Comparison of ENCODE assay signal across 19 cellular contexts in the genomic region with DNA sequence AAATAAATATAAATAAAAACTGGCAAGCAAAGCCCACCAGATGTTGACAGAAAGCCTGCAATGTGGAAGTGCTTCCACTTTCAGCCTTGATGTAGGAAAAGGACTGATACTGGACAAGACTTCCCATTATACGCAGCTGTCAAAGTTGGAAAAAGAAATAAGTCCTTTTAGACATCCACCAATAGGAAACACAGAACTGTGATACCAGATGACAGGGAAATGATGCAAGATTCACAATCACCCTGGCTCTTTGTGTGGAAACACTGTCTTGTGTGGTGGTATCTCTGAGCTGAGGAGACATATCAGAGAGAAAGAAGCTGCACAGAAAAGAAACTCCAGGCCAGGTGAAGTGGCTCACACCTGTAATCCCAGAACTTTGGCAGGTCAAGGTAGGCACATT. TPM values are rescaled to one million over a fixed set of nuclear protein-coding genes. Genes with fewer than 3 reads are reported as not detected.
DNase-seq lines count a peak whose midpoint lies in the region; ATAC-seq, FAIRE-seq and TF ChIP-seq lines count a peak whose summit lies in the region.
"Had no signal": no experiment of that assay in that cellular context is flagged by ENCODE, and none has a peak within 500 bp of the region (broad histone marks: within the 10 kb centered on the region; RNA-seq: fewer than 3 reads in every experiment).

No MANE protein-coding gene starts in this region.

- H3K9me1 ChIP-seq in K562 (ENCODE audit: control insufficient read depth, insufficient read depth, low read length): no peaks in the 10 kb centered on the region

- H3K4me3 ChIP-seq in liver (ENCODE audit: low read depth in 1 of 3, low read length in 3 of 3): no peak overlapping the region
- no peak overlapping the region for H3K4me3 ChIP-seq in HepG2 (replicated peaks in 1 of 3; ENCODE audit: insufficient read depth in 1 of 3, low read depth in 2 of 3, low read length in 3 of 3)
- no peak overlapping the region for H3K4me3 ChIP-seq in K562
- no peak overlapping the region for H3K4me3 ChIP-seq in right lobe of liver
- H3K4me3 ChIP-seq: A549, GM23248 had no signal

- H3K79me2 ChIP-seq in HepG2 (ENCODE audit: insufficient read depth, low read length): no peaks in the 10 kb centered on the region
- no peaks in the 10 kb centered on the region for H3K79me2 ChIP-seq in K562 (ENCODE audit: control insufficient read depth, insufficient read depth, low read length)

- no peak for TF ChIP-seq RAD21 in liver (IDR thresholded peaks at IDR 0.05)
- TF ChIP-seq RAD21 in HepG2 (CRISPR knock-in tag; IDR thresholded peaks at IDR 0.05): no peak
- no peak for TF ChIP-seq RAD21 in K562 (CRISPR knock-in tag; conservative IDR thresholded peaks at IDR 0.05 in 1 of 2, IDR thresholded peaks at IDR 0.05 in 1 of 2)

- peaks cover 0 to 8% (median 5%) of the 10 kb centered on the region in 4 donors for H3K9me3 ChIP-seq in liver (ENCODE audit: control insufficient read depth in 4 of 4, low read length in 3 of 4)
- no peaks in the 10 kb centered on the region for H3K9me3 ChIP-seq in HepG2 (ENCODE audit: low read length)
- H3K9me3 ChIP-seq in K562 (replicated peaks; ENCODE audit: control insufficient read depth, insufficient read depth, low read depth, low read length): no peaks in the 10 kb centered on the region
- H3K9me3 ChIP-seq in right lobe of liver: no peaks in the 10 kb centered on the region
- H3K9me3 ChIP-seq: A549 had no signal

- no peak for TF ChIP-seq POLR2A in HepG2 (IDR thresholded peaks at IDR 0.05; ENCODE audit: insufficient read depth in 1 of 2, low read depth in 2 of 2, low read length in 2 of 2)
- no peak for TF ChIP-seq POLR2A in K562 (conservative IDR thresholded peaks at IDR 0.05)
- TF ChIP-seq POLR2A in right lobe of liver (IDR thresholded peaks at IDR 0.05): no peak

- H3K36me3 ChIP-seq in liver (ENCODE audit: control insufficient read depth in 4 of 4, insufficient read depth in 3 of 4, low read depth in 1 of 4, low read length in 3 of 4) (no peaks in the 10 kb centered on the region), HepG2 (replicated peaks in 1 of 2; ENCODE audit: control insufficient read depth in 1 of 2, insufficient read depth in 2 of 2, low read length in 2 of 2) (no peaks in the 10 kb centered on the region), K562 (ENCODE audit: control insufficient read depth, insufficient read depth, low read length) (no peaks in the 10 kb centered on the region), right lobe of liver (no peaks in the 10 kb centered on the region)

- H3K27me3 ChIP-seq in liver (ENCODE audit: control insufficient read depth in 4 of 4, insufficient read depth in 4 of 4, low read length in 3 of 4) (no peaks in the 10 kb centered on the region), HepG2 (ENCODE audit: control insufficient read depth in 1 of 2, insufficient read depth in 2 of 2, low read length in 2 of 2) (no peaks in the 10 kb centered on the region; a peak in 1 of 5 replicates), K562 (ENCODE audit: control insufficient read depth in 2 of 2, insufficient read depth in 2 of 2, low read length in 2 of 2) (no peaks in the 10 kb centered on the region), right lobe of liver (no peaks in the 10 kb centered on the region)

- POLR2A ChIA-PET in HepG2 (lab: Yijun Ruan, JAX) (interaction anchor here (1.9 kb wide), 1 partner anchor 14 kb away, joined by 7 read pairs; the partner anchor contains the start of gene METAP2), K562 (lab: Yijun Ruan, JAX) (interaction anchor here (0.7 to 4.4 kb wide), 4 partner anchors 12 to 17 kb away, joined by 3 to 29 read pairs (median 4); partner anchors contain the start of gene METAP2)

- no peak for TF ChIP-seq CTCF in liver (IDR thresholded peaks at IDR 0.05; ENCODE audit: low read depth, low read length, missing input control)
- TF ChIP-seq CTCF in HepG2 (CRISPR knock-in tag; IDR thresholded peaks at IDR 0.05): no peak
- TF ChIP-seq CTCF in K562 (IDR thresholded peaks at IDR 0.05 in 2 of 3, conservative IDR thresholded peaks at IDR 0.05 in 1 of 3; ENCODE audit: insufficient read depth in 2 of 3, low read depth in 1 of 3, low read length in 3 of 3): no peak
- TF ChIP-seq CTCF in right lobe of liver (IDR thresholded peaks at IDR 0.05): no peak

- TF ChIP-seq EP300 in HepG2 (IDR thresholded peaks at IDR 0.05; ENCODE audit: low read depth in 2 of 2, low read length in 2 of 2) (no peak), HepG2 (CRISPR knock-in tag; IDR thresholded peaks at IDR 0.05; ENCODE audit: borderline replicate concordance) (no peak), K562 (IDR thresholded peaks at IDR 0.05; ENCODE audit: low read length) (no peak)

- DNase-seq in HepG2 (ENCODE audit: low spot score): no peak
- no peak for DNase-seq in K562 (ENCODE audit: extremely low read depth in 1 of 4, low spot score in 3 of 4)
- DNase-seq in right lobe of liver: no peak
- no peak for DNase-seq in SIG-M5 (lab: John Stamatoyannopoulos, UW)
- DNase-seq: 8988T; C1 segment of cervical spinal cord; Calu3; CD4-positive, alpha-beta memory T cell; COR-L47; DMS53; DMS79 treated with DMSO at 0.1 percent for 48 hours; GF-D8; H9 had no signal

- H3K4me1 ChIP-seq in liver (ENCODE audit: control insufficient read depth in 4 of 4, insufficient read depth in 4 of 4, low read length in 3 of 4) (peaks cover 8 to 18% (median 15%) of the 10 kb centered on the region in 4 donors), HepG2 (ENCODE audit: insufficient read depth, low read length) (peaks cover 21% of the 10 kb centered on the region), K562 (replicated peaks in 1 of 2; ENCODE audit: control insufficient read depth in 2 of 2, insufficient read depth in 2 of 2, low read length in 2 of 2) (peaks cover 0 to 7% of the 10 kb centered on the region in 2 experiments; a peak in 1 of 5 replicates), right lobe of liver (peaks cover 0 to 34% (median 11%) of the 10 kb centered on the region in 4 donors)
- H3K4me1 ChIP-seq: A549 had no signal

- no peak overlapping the region for H3K9ac ChIP-seq in liver (ENCODE audit: low read depth in 1 of 2, low read length in 2 of 2)
- no peak overlapping the region for H3K9ac ChIP-seq in HepG2 (ENCODE audit: insufficient read depth, low read depth, low read length)
- H3K9ac ChIP-seq in K562 (ENCODE audit: insufficient read depth in 1 of 2, low read depth in 2 of 2, low read length in 2 of 2): no peak overlapping the region
- H3K9ac ChIP-seq: GM23248 had no signal

- H2AFZ ChIP-seq in HepG2 (ENCODE audit: low read length): no peak overlapping the region
- no peak overlapping the region for H2AFZ ChIP-seq in K562 (ENCODE audit: low read depth, low read length)
- H2AFZ ChIP-seq: GM23248 had no signal

- H4K20me1 ChIP-seq in HepG2 (ENCODE audit: insufficient read depth, low read length): no peaks in the 10 kb centered on the region
- H4K20me1 ChIP-seq in K562 (replicated peaks; ENCODE audit: control insufficient read depth, insufficient read depth, low read length): no peaks in the 10 kb centered on the region

- FAIRE-seq in HepG2 (lab: Jason Lieb, UNC): no peak
- no peak for FAIRE-seq in K562 (lab: Jason Lieb, UNC)
- FAIRE-seq: A549, GM12891, GM18507 had no signal

- no peak for ATAC-seq in HepG2
- ATAC-seq in K562: peak; percentile 38
- peak in 3 of 4 donors; percentile 24 to 46 (median 41) for ATAC-seq in right lobe of liver
- ATAC-seq in HG02884 (IDR thresholded peaks at IDR 0.05; ENCODE audit: unreplicated experiment): no peak
- ATAC-seq: A549 had no signal

- BruUV-seq in HepG2 (replicated peaks; lab: Mats Ljungman, UMichigan): no TSS peak
- no TSS peak for BruUV-seq in K562 (replicated peaks; lab: Mats Ljungman, UMichigan)

- in situ Hi-C loops in HepG2 (cut with HindIII; ENCODE audit: extremely low pct_ligation_motif_present, low pct_unique_long_range_greater_than_20kb): no loop called here
- in situ Hi-C loops in K562 (cut with MboI): no loop called here

- H3K4me2 ChIP-seq in HepG2 (ENCODE audit: low read depth, low read length) (no peak overlapping the region), K562 (ENCODE audit: insufficient read depth, low read length) (no peak overlapping the region)
- H3K4me2 ChIP-seq: A549 had no signal

- intact Hi-C loops in HepG2 (cut with micrococcal nuclease; ENCODE audit: unreplicated experiment) (no loop called here), K562 (cut with micrococcal nuclease) (no loop called here), right lobe of liver (cut with DNase I) (no loop called here)

- no peak overlapping the region for H3K27ac ChIP-seq in liver (ENCODE audit: low read depth in 1 of 2, low read length in 2 of 2)
- H3K27ac ChIP-seq in HepG2 (ENCODE audit: extremely low read length, insufficient read depth, low read length): no peak overlapping the region
- no peak overlapping the region for H3K27ac ChIP-seq in K562 (ENCODE audit: extremely low read depth, low read depth, low read length)
- H3K27ac ChIP-seq in right lobe of liver: peak overlapping the region in 2 of 3 donors; percentile 28 to 61
- H3K27ac ChIP-seq: A549, GM23248 had no signal

- CTCF ChIA-PET in HepG2 (lab: Yijun Ruan, JAX; ENCODE audit: low intra/inter-chr PET ratio, low total read pairs) (no interaction called here), K562 (lab: Yijun Ruan, JAX; ENCODE audit: low intra/inter-chr PET ratio) (no interaction called here)

- 83% methylated on average over 1 of the region's 1 CpG for WGBS in liver
- 96% methylated on average over 1 of the region's 1 CpG for WGBS in HepG2 (ENCODE audit: low lambda C conversion rate)
- 87% methylated on average over 1 of the region's 1 CpG for WGBS in K562 (ENCODE audit: insufficient coverage, low coverage, missing lambda C conversion rate)
- WGBS in right lobe of liver (ENCODE audit: insufficient coverage, low coverage, low lambda C conversion rate, missing lambda C conversion rate): 73% methylated on average over 1 of the region's 1 CpG

RNA-seq across cellular contexts. Expression of gene METAP2, which starts 13.8 kb away (rescaled TPM):
- total RNA-seq in liver: 10 to 100 TPM; 37.9 to 45.7 TPM
- polyA plus RNA-seq in liver: 10 to 100 TPM; 31.2 to 33.4 TPM
- 131 and 204 TPM in 2 replicates for total RNA-seq in HepG2 (2016; rRNA removed; fragmentation: Illumina TruSeq; extraction: Trizol)
- 21.4 and 23.9 TPM in 2 replicates for total RNA-seq in HepG2 (2016; cell fraction: cytosol; rRNA removed; fragmentation: Illumina TruSeq; extraction: Trizol; ENCODE audit: low read depth)
- 131 and 201 TPM in 2 replicates for total RNA-seq in HepG2 (2016; cell fraction: insoluble cytoplasmic fraction; rRNA removed; fragmentation: Illumina TruSeq; extraction: Trizol)
- 42.6 and 52.7 TPM in 2 replicates for total RNA-seq in HepG2 (2016; cell fraction: membrane; rRNA removed; fragmentation: Illumina TruSeq; extraction: Trizol)
- total RNA-seq in HepG2 (2016; cell fraction: nucleus; rRNA removed; fragmentation: Illumina TruSeq; extraction: Trizol): 62.6 and 66.2 TPM in 2 replicates
- polyA plus RNA-seq in HepG2 (2011; rRNA removed): 45.5 and 67.8 TPM in 2 replicates
- polyA plus RNA-seq in HepG2 (2011; cell fraction: cytosol; rRNA removed): 28.2 and 39.5 TPM in 2 replicates
- 12.7 and 22.3 TPM in 2 replicates for polyA plus RNA-seq in HepG2 (2011; cell fraction: nucleus; rRNA removed)
- polyA plus RNA-seq in HepG2 (2012): 87.5 and 112 TPM in 2 replicates
- 13.5 and 16.5 TPM in 2 replicates for polyA plus RNA-seq in HepG2 (2016; cell fraction: cytosol; fragmentation: Illumina TruSeq; extraction: Trizol; ENCODE audit: low read depth)
- polyA plus RNA-seq in HepG2 (2016; cell fraction: insoluble cytoplasmic fraction; fragmentation: Illumina TruSeq; extraction: Trizol; ENCODE audit: low read depth): 213 and 228 TPM in 2 replicates
- polyA plus RNA-seq in HepG2 (2016; cell fraction: membrane; fragmentation: Illumina TruSeq; extraction: Trizol; ENCODE audit: low read depth): 32.1 and 38.2 TPM in 2 replicates
- polyA plus RNA-seq in HepG2 (2016; cell fraction: nucleus; fragmentation: Illumina TruSeq; extraction: Trizol; ENCODE audit: insufficient read depth, low read depth): 73.0 and 79.4 TPM in 2 replicates
- 12.0 and 19.3 TPM in 2 replicates for polyA minus RNA-seq in HepG2 (2011; rRNA and poly(A)+ RNA removed; ENCODE audit: low replicate concordance)
- 28.9 and 29.6 TPM in 2 replicates for polyA minus RNA-seq in HepG2 (2011; cell fraction: cytosol; rRNA and poly(A)+ RNA removed)
- 89.4 and 91.0 TPM in 2 replicates for polyA minus RNA-seq in HepG2 (2011; cell fraction: nucleus; rRNA and poly(A)+ RNA removed)
- 21.0 and 95.6 TPM in 2 replicates for total RNA-seq in K562 (2011; cell fraction: chromatin; rRNA removed; ENCODE audit: low replicate concordance)
- total RNA-seq in K562 (2011; cell fraction: nucleolus; rRNA removed): 17.0 and 24.2 TPM in 2 replicates
- total RNA-seq in K562 (2011; cell fraction: nucleoplasm; rRNA removed): 29.3 and 37.4 TPM in 2 replicates
- 117 and 161 TPM in 2 replicates for total RNA-seq in K562 (2014; rRNA removed)
- 180 and 219 TPM in 2 replicates for total RNA-seq in K562 (2014; rRNA removed; fragmentation: Illumina TruSeq; extraction: Trizol)
- 187 and 205 TPM in 2 replicates for total RNA-seq in K562 (2015; rRNA removed; fragmentation: Illumina TruSeq; extraction: Trizol)
- total RNA-seq in K562 (2021): 107 and 112 TPM in 2 replicates
- polyA plus RNA-seq in K562 (2011; rRNA removed): 149 and 197 TPM in 2 replicates
- polyA plus RNA-seq in K562 (2011; cell fraction: cytosol; rRNA removed): 26.0 and 50.2 TPM in 2 replicates
- polyA plus RNA-seq in K562 (2011; cell fraction: nucleus; rRNA removed): 22.9 and 34.9 TPM in 2 replicates
- polyA plus RNA-seq in K562 (2012): 112 and 123 TPM in 2 replicates
- 195 and 197 TPM in 2 replicates for polyA plus RNA-seq in K562 (2014; fragmentation: Illumina TruSeq; extraction: Trizol)
- 100 to 1,000 TPM in 1 of 2 experiments, 10 to 100 TPM in 1; 75.5 to 104 TPM for polyA plus RNA-seq in K562 (2014; fragmentation: Nextera tagmentation; extraction: Ambion mirVana)
- 130 and 164 TPM in 2 replicates for polyA plus RNA-seq in K562 (2014; rRNA removed)
- polyA minus RNA-seq in K562 (2011; rRNA and poly(A)+ RNA removed): 157 and 180 TPM in 2 replicates
- 36.6 and 38.9 TPM in 2 replicates for polyA minus RNA-seq in K562 (2011; cell fraction: cytosol; rRNA and poly(A)+ RNA removed)
- 27.7 and 41.0 TPM in 2 replicates for polyA minus RNA-seq in K562 (2011; cell fraction: nucleus; rRNA and poly(A)+ RNA removed)
- 10 to 100 TPM; 25.5 to 62.0 (median 34.0) TPM for total RNA-seq in right lobe of liver

Comparison
In these comparisons a context has a peak if more than half of its experiments do, and no peak if none do; other contexts are left out.
1. H3K27ac ChIP-seq: peak in right lobe of liver (2 of 3); none in liver (0 of 2), HepG2 (single experiment) and K562 (single experiment).
2. ATAC-seq: peak in K562 (single experiment) and right lobe of liver (3 of 4); none in HepG2 (single experiment) and HG02884 (single experiment).